Comparison of ENCODE assay signal across 14 cellular contexts in genomic region chr12:1429980-1430379, GRCh38.
A peak's percentile ranks its signal among the peaks of the same experiment; 100 is the strongest.
DNase-seq lines count a peak whose midpoint lies in the region; ATAC-seq and TF ChIP-seq lines count a peak whose summit lies in the region.
"Had no signal": no experiment of that assay in that cellular context is flagged by ENCODE, and none has a peak within 500 bp of the region (broad histone marks: within the 10 kb centered on the region; RNA-seq: fewer than 3 reads in every experiment).

No MANE protein-coding gene starts in this region.

- H3K27ac Mint-ChIP-seq in activated T-cell treated with anti-CD3 and anti-CD28 coated beads, Interleukin-2, amount 50 U/mL, for 72 hours, result peak overlapping the region; percentile 30
- no peak overlapping the region for H3K27ac Mint-ChIP-seq in stimulated activated naive B cell treated with anti-CD40 and anti-IgM and Interleukin-4, amounts not matched to agents 10 μg/mL and 1 μg/mL and 100 μg/mL, for 72 hours
- H3K27ac Mint-ChIP-seq: T-cell had no signal

- H3K27me3 ChIP-seq in aorta (ENCODE audit: control insufficient read depth in 1 of 2, insufficient read depth in 2 of 2, low read length in 1 of 2), result no peaks in the 10 kb centered on the region
- no peaks in the 10 kb centered on the region for H3K27me3 ChIP-seq in WERI-Rb-1 (ENCODE audit: insufficient read depth, low read depth, severe bottlenecking)
- H3K27me3 ChIP-seq: foreskin keratinocyte, tibial nerve had no signal

- no peaks in the 10 kb centered on the region for H3K27me3 Mint-ChIP-seq in activated T-cell treated with anti-CD3 and anti-CD28 coated beads, Interleukin-2, amount 50 U/mL, for 72 hours (ENCODE audit: low read depth)
- H3K27me3 Mint-ChIP-seq in activated T-cell treated with anti-CD3 and anti-CD28 coated beads, Interleukin-2, amount 50 U/mL, for 4 hours (ENCODE audit: low read depth), result no peaks in the 10 kb centered on the region
- no peaks in the 10 kb centered on the region for H3K27me3 Mint-ChIP-seq in stimulated activated naive B cell treated with anti-CD40 and anti-IgM and Interleukin-4, amounts not matched to agents 10 μg/mL and 1 μg/mL and 100 μg/mL, for 72 hours
- H3K27me3 Mint-ChIP-seq: T-cell had no signal

- no peaks in the 10 kb centered on the region for H3K4me1 Mint-ChIP-seq in activated T-cell treated with anti-CD3 and anti-CD28 coated beads, Interleukin-2, amount 50 U/mL, for 72 hours (ENCODE audit: low read depth)
- no peaks in the 10 kb centered on the region for H3K4me1 Mint-ChIP-seq in activated T-cell treated with anti-CD3 and anti-CD28 coated beads, Interleukin-2, amount 50 U/mL, for 4 hours (ENCODE audit: low read depth)
- H3K4me1 Mint-ChIP-seq in stimulated activated naive B cell treated with anti-CD40 and anti-IgM and Interleukin-4, amounts not matched to agents 10 μg/mL and 1 μg/mL and 100 μg/mL, for 72 hours, result peaks cover 0 to 1% of the 10 kb centered on the region in 2 donors
- H3K4me1 Mint-ChIP-seq: T-cell had no signal

- no peak overlapping the region for H3K4me3 Mint-ChIP-seq in activated T-cell treated with anti-CD3 and anti-CD28 coated beads, Interleukin-2, amount 50 U/mL, for 72 hours
- no peak overlapping the region for H3K4me3 Mint-ChIP-seq in activated T-cell treated with anti-CD3 and anti-CD28 coated beads, Interleukin-2, amount 50 U/mL, for 4 hours
- H3K4me3 Mint-ChIP-seq in stimulated activated naive B cell treated with anti-CD40 and anti-IgM and Interleukin-4, amounts not matched to agents 10 μg/mL and 1 μg/mL and 100 μg/mL, for 72 hours, result no peak overlapping the region
- H3K4me3 Mint-ChIP-seq: T-cell had no signal

- intact Hi-C loops in aorta (cut with DNase I), result no loop called here

- H3K9me3 ChIP-seq in aorta (ENCODE audit: control insufficient read depth, low read length), result no peaks in the 10 kb centered on the region
- H3K9me3 ChIP-seq in WERI-Rb-1 (ENCODE audit: severe bottlenecking), result no peaks in the 10 kb centered on the region
- H3K9me3 ChIP-seq: tibial nerve had no signal

- H3K36me3 ChIP-seq in aorta (ENCODE audit: control insufficient read depth in 1 of 2, insufficient read depth in 2 of 2, low read length in 1 of 2) (no peaks in the 10 kb centered on the region), WERI-Rb-1 (no peaks in the 10 kb centered on the region)
- H3K36me3 ChIP-seq: tibial nerve had no signal

- 38 to 44% methylated on average over 4 of the region's 4 CpGs for WGBS in aorta, 2 donors

- no peaks in the 10 kb centered on the region for H3K36me3 Mint-ChIP-seq in activated T-cell treated with anti-CD3 and anti-CD28 coated beads, Interleukin-2, amount 50 U/mL, for 72 hours (ENCODE audit: insufficient read depth in 2 of 2)
- peaks cover 2% of the 10 kb centered on the region for H3K36me3 Mint-ChIP-seq in activated T-cell treated with anti-CD3 and anti-CD28 coated beads, Interleukin-2, amount 50 U/mL, for 4 hours (ENCODE audit: insufficient read depth)
- H3K36me3 Mint-ChIP-seq in stimulated activated naive B cell treated with anti-CD40 and anti-IgM and Interleukin-4, amounts not matched to agents 10 μg/mL and 1 μg/mL and 100 μg/mL, for 72 hours, result peaks cover 0 to 5% of the 10 kb centered on the region in 2 donors
- H3K36me3 Mint-ChIP-seq: T-cell had no signal

- TF ChIP-seq CTCF in WERI-Rb-1 (IDR thresholded peaks at IDR 0.05; ENCODE audit: low read depth, low read length), result no peak

- H3K4me1 ChIP-seq in aorta (ENCODE audit: control insufficient read depth in 1 of 2, insufficient read depth in 2 of 2, low read length in 2 of 2), result peaks cover 0 to 2% of the 10 kb centered on the region in 2 donors
- H3K4me1 ChIP-seq: foreskin keratinocyte had no signal

- H3K4me3 ChIP-seq in aorta (ENCODE audit: low read length in 2 of 2), result no peak overlapping the region
- H3K4me3 ChIP-seq in WERI-Rb-1 (ENCODE audit: low read depth, low read length), result no peak overlapping the region
- H3K4me3 ChIP-seq: lung, tibial nerve had no signal

- no peak for DNase-seq in activated T-cell treated with anti-CD3 and anti-CD28 coated beads, Interleukin-2, amount 50 U/mL, for 72 hours
- DNase-seq in activated T-cell treated with anti-CD3 and anti-CD28 coated beads, Interleukin-2, amount 50 U/mL, for 4 hours, result no peak
- DNase-seq in SW480 (ENCODE audit: low spot score), result peak; percentile 10
- peak; percentile 35 for DNase-seq in glomerular visceral epithelial cell (ENCODE audit: extremely low spot score)
- no peak for DNase-seq in aorta
- no peak for DNase-seq in WERI-Rb-1
- DNase-seq in 8988T, result no peak
- DNase-seq in stimulated activated naive B cell treated with anti-CD40 and anti-IgM and Interleukin-4, amounts not matched to agents 10 μg/mL and 1 μg/mL and 100 μg/mL, for 72 hours, result no peak
- DNase-seq: anterior cingulate cortex, foreskin keratinocyte, NCI-H524 treated with DMSO at 0.1 percent for 48 hours, T-cell had no signal

- no peak overlapping the region for H3K27ac ChIP-seq in aorta (ENCODE audit: low read depth in 1 of 2, low read length in 2 of 2)
- H3K27ac ChIP-seq in WERI-Rb-1, result no peak overlapping the region
- H3K27ac ChIP-seq: foreskin keratinocyte had no signal

- no peaks in the 10 kb centered on the region for H3K9me3 Mint-ChIP-seq in activated T-cell treated with anti-CD3 and anti-CD28 coated beads, Interleukin-2, amount 50 U/mL, for 72 hours
- no peaks in the 10 kb centered on the region for H3K9me3 Mint-ChIP-seq in activated T-cell treated with anti-CD3 and anti-CD28 coated beads, Interleukin-2, amount 50 U/mL, for 4 hours
- H3K9me3 Mint-ChIP-seq in stimulated activated naive B cell treated with anti-CD40 and anti-IgM and Interleukin-4, amounts not matched to agents 10 μg/mL and 1 μg/mL and 100 μg/mL, for 72 hours, result no peaks in the 10 kb centered on the region
- H3K9me3 Mint-ChIP-seq: T-cell had no signal

- ATAC-seq in activated T-cell treated with anti-CD3 and anti-CD28 coated beads, Interleukin-2, amount 50 U/mL, for 72 hours (replicated peaks in 1 of 2), result no peak
- no peak for ATAC-seq in activated T-cell treated with anti-CD3 and anti-CD28 coated beads, Interleukin-2, amount 50 U/mL, for 4 hours
- peak; percentile 78 for ATAC-seq in aorta (ENCODE audit: low FRiP score)
- ATAC-seq in stimulated activated naive B cell treated with anti-CD40 and anti-IgM and Interleukin-4, amounts not matched to agents 10 μg/mL and 1 μg/mL and 100 μg/mL, for 72 hours (replicated peaks), result no peak
- ATAC-seq: foreskin keratinocyte, T-cell had no signal

Comparison
In these comparisons a context has a peak if more than half of its experiments do, and no peak if none do; other contexts are left out.
1. DNase-seq: peak in SW480 (single experiment) and glomerular visceral epithelial cell (single experiment); none in activated T-cell treated with anti-CD3 and anti-CD28 coated beads, Interleukin-2, amount 50 U/mL, for 72 hours (0 of 2), activated T-cell treated with anti-CD3 and anti-CD28 coated beads, Interleukin-2, amount 50 U/mL, for 4 hours (single experiment), aorta (0 of 2), WERI-Rb-1 (single experiment), 8988T (single experiment) and stimulated activated naive B cell treated with anti-CD40 and anti-IgM and Interleukin-4, amounts not matched to agents 10 μg/mL and 1 μg/mL and 100 μg/mL, for 72 hours (single experiment).